23 cellular contexts compared by ENCODE assay signal in genomic region chr2:10863047-10863446, GRCh38. TPM values are rescaled to one million over a fixed set of nuclear protein-coding genes. Genes with fewer than 3 reads are reported as not detected.
DNase-seq lines count a peak whose midpoint lies in the region; ATAC-seq, FAIRE-seq and TF ChIP-seq lines count a peak whose summit lies in the region.
"Had no signal": no experiment of that assay in that cellular context is flagged by ENCODE, and none has a peak within 500 bp of the region (broad histone marks: within the 10 kb centered on the region; RNA-seq: fewer than 3 reads in every experiment).

No MANE protein-coding gene starts in this region.

- TF ChIP-seq POLR2A in GM12878 (IDR thresholded peaks at IDR 0.05; ENCODE audit: low read depth, low read length), result no peak

- POLR2A ChIA-PET in GM12878 (lab: Charles Lee), result no interaction called here

- H3K9me3 ChIP-seq in left ventricle myocardium inferior (replicated peaks), result no peaks in the 10 kb centered on the region
- H3K9me3 ChIP-seq in GM12878 (replicated peaks; ENCODE audit: control insufficient read depth, insufficient read depth, low read length), result no peaks in the 10 kb centered on the region
- H3K9me3 ChIP-seq in mesenchymal stem cell (ENCODE audit: control insufficient read depth, low read length), result no peaks in the 10 kb centered on the region
- H3K9me3 ChIP-seq in psoas muscle, result no peaks in the 10 kb centered on the region
- H3K9me3 ChIP-seq: A549, MG63 had no signal

- H3K36me3 ChIP-seq in left ventricle myocardium inferior, result no peaks in the 10 kb centered on the region
- no peaks in the 10 kb centered on the region for H3K36me3 ChIP-seq in GM12878 (ENCODE audit: control insufficient read depth in 2 of 2, insufficient read depth in 2 of 2, low read length in 1 of 2)
- H3K36me3 ChIP-seq in mesenchymal stem cell (ENCODE audit: control insufficient read depth in 1 of 2, insufficient read depth in 2 of 2, low read depth in 1 of 2, low read length in 2 of 2), result no peaks in the 10 kb centered on the region
- no peaks in the 10 kb centered on the region for H3K36me3 ChIP-seq in psoas muscle (ENCODE audit: insufficient read depth in 1 of 2, low read depth in 1 of 2)
- H3K36me3 ChIP-seq: MG63 had no signal

- no peak overlapping the region for H3K4ac ChIP-seq in mesenchymal stem cell (ENCODE audit: low read depth in 1 of 2, low read length in 2 of 2)

- no peaks in the 10 kb centered on the region for H3K79me2 ChIP-seq in GM12878 (ENCODE audit: control insufficient read depth, insufficient read depth, low read length)

- H3K4me2 ChIP-seq in GM12878 (ENCODE audit: control insufficient read depth, insufficient read depth) (peak overlapping the region; percentile 61; the same call in 1 of the 2 replicates), mesenchymal stem cell (ENCODE audit: low read length, poor library complexity, severe bottlenecking) (no peak overlapping the region)
- H3K4me2 ChIP-seq: A549, PC-9 had no signal

- 72% methylated on average over 10 of the region's 10 CpGs for WGBS in GM12878 (ENCODE audit: insufficient coverage, insufficient replicate concordance, low lambda C conversion rate, missing lambda C conversion rate)
- WGBS in mesenchymal stem cell, result 97% methylated on average over 10 of the region's 10 CpGs
- WGBS in psoas muscle, 3 donors, result 55 to 67% (median 61%) methylated on average over 10 of the region's 10 CpGs

- no TSS peak for BruUV-seq in GM12878 (replicated peaks; lab: Mats Ljungman, UMichigan)

- TF ChIP-seq CTCF in left ventricle myocardium inferior (IDR thresholded peaks at IDR 0.05; ENCODE audit: borderline replicate concordance) (no peak), GM12878 (IDR thresholded peaks at IDR 0.05 in 2 of 3, conservative IDR thresholded peaks at IDR 0.05 in 1 of 3; ENCODE audit: control insufficient read depth in 2 of 3, extremely low read depth in 1 of 3, insufficient read depth in 1 of 3, low read depth in 3 of 3, low read length in 3 of 3) (no peak), psoas muscle (IDR thresholded peaks at IDR 0.05) (no peak)

- CTCF ChIA-PET in GM12878 (lab: Yijun Ruan, JAX), result interaction anchor here (1.8 to 3.0 kb wide), 3 partner anchors 14 to 38 kb away, joined by 8 to 9 read pairs (median 8); no protein-coding TSS in a partner anchor

- H3K27ac ChIP-seq in left ventricle myocardium inferior (replicated peaks) (peak overlapping the region; percentile 68), GM12878 (ENCODE audit: control insufficient read depth, insufficient read depth) (no peak overlapping the region), mesenchymal stem cell (ENCODE audit: low read length, poor library complexity, severe bottlenecking) (no peak overlapping the region), psoas muscle (no peak overlapping the region)
- H3K27ac ChIP-seq: A549, C4-2B, PC-9 had no signal

- peak overlapping the region; percentile 32 for H4K8ac ChIP-seq in mesenchymal stem cell (ENCODE audit: low read length)

- no peak for TF ChIP-seq EP300 in GM12878 (IDR thresholded peaks at IDR 0.05; ENCODE audit: borderline replicate concordance in 1 of 2, control insufficient read depth in 1 of 2, low read depth in 2 of 2, low read length in 2 of 2)

- H3K14ac ChIP-seq in mesenchymal stem cell (ENCODE audit: low read length in 2 of 2), result peak overlapping the region in 1 of 2 experiments; percentile 19

- no peak overlapping the region for H3K23ac ChIP-seq in mesenchymal stem cell (ENCODE audit: low read length in 2 of 2)

- H4K20me1 ChIP-seq in GM12878 (ENCODE audit: control insufficient read depth, insufficient read depth), result no peaks in the 10 kb centered on the region; the same call in 1 of the 2 replicates

- no peaks in the 10 kb centered on the region for H3K79me1 ChIP-seq in mesenchymal stem cell (replicated peaks; ENCODE audit: low read length, poor library complexity, severe bottlenecking)

- H3K4me3 ChIP-seq in left ventricle myocardium inferior (no peak overlapping the region), GM12878 (no peak overlapping the region), mesenchymal stem cell (ENCODE audit: insufficient read depth in 1 of 2, low read depth in 1 of 2, low read length in 2 of 2) (no peak overlapping the region), psoas muscle (no peak overlapping the region)
- H3K4me3 ChIP-seq: A549, MG63, PC-9 had no signal

- peaks cover 94% of the 10 kb centered on the region for H3K4me1 ChIP-seq in left ventricle myocardium inferior
- H3K4me1 ChIP-seq in GM12878 (ENCODE audit: control insufficient read depth, insufficient read depth, low read length), result peaks cover 31% of the 10 kb centered on the region
- H3K4me1 ChIP-seq in mesenchymal stem cell (ENCODE audit: control insufficient read depth, insufficient read depth, low read depth, low read length), result peaks cover 11% of the 10 kb centered on the region
- peaks cover 18% of the 10 kb centered on the region for H3K4me1 ChIP-seq in psoas muscle
- H3K4me1 ChIP-seq: A549 had no signal

- H2AFZ ChIP-seq in GM12878 (ENCODE audit: control insufficient read depth, low read depth, low read length), result no peak overlapping the region
- no peak overlapping the region for H2AFZ ChIP-seq in mesenchymal stem cell (ENCODE audit: low read depth, low read length)
- H2AFZ ChIP-seq: PC-9 had no signal

- H3K9ac ChIP-seq in GM12878 (ENCODE audit: control insufficient read depth, insufficient read depth, low read length), result no peak overlapping the region
- no peak overlapping the region for H3K9ac ChIP-seq in mesenchymal stem cell (ENCODE audit: low read length)

- peaks cover 12% of the 10 kb centered on the region for H3K27me3 ChIP-seq in left ventricle myocardium inferior (ENCODE audit: low read depth)
- H3K27me3 ChIP-seq in GM12878 (replicated peaks in 1 of 2; ENCODE audit: control insufficient read depth in 2 of 2, insufficient read depth in 2 of 2, low read length in 1 of 2), result peaks cover 0 to 4% of the 10 kb centered on the region in 2 experiments; a peak in 3 of 4 replicates
- H3K27me3 ChIP-seq in mesenchymal stem cell (ENCODE audit: control insufficient read depth in 1 of 2, insufficient read depth in 1 of 2, low read length in 2 of 2), result peaks cover 3 to 86% of the 10 kb centered on the region in 2 experiments
- H3K27me3 ChIP-seq in psoas muscle (ENCODE audit: insufficient read depth in 3 of 3, low read length in 2 of 3), result peaks cover 0 to 3% (median 0%) of the 10 kb centered on the region in 3 donors
- H3K27me3 ChIP-seq: MG63 had no signal

- SMC1A ChIA-PET in GM12878 (lab: Charles Lee; ENCODE audit: uncharacterized antibody, unreplicated experiment), result interaction anchor here (0.5 kb wide), 1 partner anchor 27 kb away, joined by 3 read pairs; no protein-coding TSS in a partner anchor

- in situ Hi-C loops in GM12878 (cut with MboI), result no loop called here

- RAD21 ChIA-PET in GM12878 (lab: Charles Lee; ENCODE audit: unreplicated experiment), result interaction anchor here (0.8 to 5.1 kb wide), 4 partner anchors 20 to 37 kb away, joined by 3 to 30 read pairs (median 4); no protein-coding TSS in a partner anchor

- peak overlapping the region; percentile 2 to 8 for H2BK12ac ChIP-seq in mesenchymal stem cell (ENCODE audit: low read length in 2 of 2)

- H2BK15ac ChIP-seq in mesenchymal stem cell (ENCODE audit: low read depth, poor library complexity, severe bottlenecking), result no peak overlapping the region

- no peak overlapping the region for H2AK5ac ChIP-seq in mesenchymal stem cell (ENCODE audit: low read length, severe bottlenecking)

- no peak overlapping the region for H2BK120ac ChIP-seq in mesenchymal stem cell (ENCODE audit: low read depth, low read length)

- H2BK5ac ChIP-seq in mesenchymal stem cell (ENCODE audit: low read depth, low read length, poor library complexity, severe bottlenecking), result no peak overlapping the region

- FAIRE-seq in GM12878 (lab: Jason Lieb, UNC), result no peak
- FAIRE-seq: A549, H54 had no signal

- peak overlapping the region; percentile 27 for H4K91ac ChIP-seq in mesenchymal stem cell (ENCODE audit: low read length)

- no peak for TF ChIP-seq RAD21 in GM12878 (IDR thresholded peaks at IDR 0.05; ENCODE audit: insufficient read depth, low read depth, low read length)

- H3K18ac ChIP-seq in mesenchymal stem cell (ENCODE audit: low read depth in 1 of 2, low read length in 2 of 2), result no peak overlapping the region

- intact Hi-C loops in left ventricle myocardium inferior (cut with micrococcal nuclease) (no loop called here), Right ventricle myocardium superior (cut with DNase I) (no loop called here), GM12878 (cut with micrococcal nuclease; ENCODE audit: unreplicated experiment) (no loop called here), psoas muscle (cut with DNase I) (no loop called here)

- ATAC-seq in Right ventricle myocardium superior (ENCODE audit: poor library complexity) (no peak), GM12878 (no peak), psoas muscle (peak in 3 of 4 donors; percentile 23 to 30 (median 29)), HG02588 (IDR thresholded peaks at IDR 0.05; ENCODE audit: unreplicated experiment) (no peak)
- ATAC-seq: A549 had no signal

- no peak for DNase-seq in left ventricle myocardium inferior
- no peak for DNase-seq in Right ventricle myocardium superior
- no peak for DNase-seq in GM12878 (ENCODE audit: low read depth, low spot score)
- no peak for DNase-seq in mesenchymal stem cell
- DNase-seq in psoas muscle, result no peak
- DNase-seq in DMS153 treated with DMSO at 0.1 percent for 48 hours (lab: John Stamatoyannopoulos, UW; ENCODE audit: unreplicated experiment), result no peak
- no peak for DNase-seq in T-helper 9 cell
- DNase-seq: CD8-positive, alpha-beta memory T cell; DMS 273 treated with DMSO at 0.1 percent for 48 hours; DMS79 treated with DMSO at 0.1 percent for 48 hours; KG1; MG63; NCI-H1105 treated with DMSO at 0.1 percent for 48 hours; NCI-H1694; NCI-H2029 treated with DMSO at 0.1 percent for 48 hours; NCI-H2227 treated with DMSO at 0.1 percent for 48 hours; NCI-H526 treated with DMSO at 0.1 percent for 48 hours had no signal

RNA-seq across cellular contexts. Expression of gene KCNF1, which starts 48.7 kb away (rescaled TPM):
- total RNA-seq in left ventricle myocardium inferior (0.30 TPM), Right ventricle myocardium superior (not detected), GM12878 (2014; rRNA removed) (not detected in 2 replicates), GM12878 (2014; rRNA removed; fragmentation: Illumina TruSeq; extraction: Trizol) (not detected in 2 replicates), GM12878 (2021) (not detected in 2 replicates), psoas muscle (not detected)
- not detected in 2 replicates for total RNA-seq in GM12878 (2013; cell fraction: nucleolus; rRNA removed)
- polyA plus RNA-seq in GM12878 (2011; ENCODE audit: low read depth), result not detected
- polyA plus RNA-seq in GM12878 (2011; rRNA removed) (not detected in 2 replicates), GM12878 (2014; fragmentation: Illumina TruSeq; extraction: Trizol) (not detected in 2 replicates), GM12878 (2014; fragmentation: Nextera tagmentation; extraction: Ambion mirVana) (not detected), GM12878 (2014; rRNA removed) (not detected in 2 replicates), GM12878 (2016; fragmentation: Nextera tagmentation; extraction: Ambion mirVana) (not detected), psoas muscle (under 1 TPM in 2 of 3 donors, not detected in 1; 0.06 to 0.07 TPM)
- polyA plus RNA-seq in GM12878 (2011; cell fraction: cytosol; rRNA removed), result not detected in 2 replicates
- not detected in 2 replicates for polyA plus RNA-seq in GM12878 (2011; cell fraction: nucleus; rRNA removed)
- not detected in 2 replicates for polyA plus RNA-seq in GM12878 (2012)
- polyA minus RNA-seq in GM12878 (2011; rRNA and poly(A)+ RNA removed), result not detected in 2 replicates
- not detected in 2 replicates for polyA minus RNA-seq in GM12878 (2011; cell fraction: cytosol; rRNA and poly(A)+ RNA removed)
- not detected in 2 replicates for polyA minus RNA-seq in GM12878 (2011; cell fraction: nucleus; rRNA and poly(A)+ RNA removed)
- polyA plus RNA-seq in mesenchymal stem cell (2013, experiment 1 of 2), result 1.2 TPM
- polyA plus RNA-seq in mesenchymal stem cell (2013, experiment 2 of 2), result 1.3 TPM
- total RNA-seq: CD8-positive, alpha-beta memory T cell; RPMI7951 had no signal
- polyA plus RNA-seq: CD8-positive, alpha-beta memory T cell had no signal

RNA-seq across cellular contexts. Expression of gene PDIA6, which starts 50.5 kb away (rescaled TPM):
- 107 TPM for total RNA-seq in left ventricle myocardium inferior
- 111 TPM for total RNA-seq in Right ventricle myocardium superior
- total RNA-seq in GM12878 (2013; cell fraction: nucleolus; rRNA removed), result 103 and 104 TPM in 2 replicates
- 157 and 186 TPM in 2 replicates for total RNA-seq in GM12878 (2014; rRNA removed)
- total RNA-seq in GM12878 (2014; rRNA removed; fragmentation: Illumina TruSeq; extraction: Trizol), result 214 and 240 TPM in 2 replicates
- 173 and 178 TPM in 2 replicates for total RNA-seq in GM12878 (2021)
- polyA plus RNA-seq in GM12878 (2011; ENCODE audit: low read depth), result 149 TPM
- polyA plus RNA-seq in GM12878 (2011; rRNA removed), result 185 and 251 TPM in 2 replicates
- polyA plus RNA-seq in GM12878 (2011; cell fraction: cytosol; rRNA removed), result 114 and 120 TPM in 2 replicates
- polyA plus RNA-seq in GM12878 (2011; cell fraction: nucleus; rRNA removed), result 70.3 and 71.0 TPM in 2 replicates
- polyA plus RNA-seq in GM12878 (2012), result 174 and 175 TPM in 2 replicates
- polyA plus RNA-seq in GM12878 (2014; fragmentation: Illumina TruSeq; extraction: Trizol), result 233 and 243 TPM in 2 replicates
- polyA plus RNA-seq in GM12878 (2014; fragmentation: Nextera tagmentation; extraction: Ambion mirVana), result 100 to 1,000 TPM; 180 to 234 TPM
- polyA plus RNA-seq in GM12878 (2014; rRNA removed), result 148 and 150 TPM in 2 replicates
- 100 to 1,000 TPM; 520 to 526 TPM for polyA plus RNA-seq in GM12878 (2016; fragmentation: Nextera tagmentation; extraction: Ambion mirVana)
- polyA minus RNA-seq in GM12878 (2011; rRNA and poly(A)+ RNA removed), result 108 and 113 TPM in 2 replicates
- polyA minus RNA-seq in GM12878 (2011; cell fraction: cytosol; rRNA and poly(A)+ RNA removed), result 43.3 and 47.8 TPM in 2 replicates
- 14.0 and 20.5 TPM in 2 replicates for polyA minus RNA-seq in GM12878 (2011; cell fraction: nucleus; rRNA and poly(A)+ RNA removed)
- 406 TPM for polyA plus RNA-seq in mesenchymal stem cell (2013, experiment 1 of 2)
- polyA plus RNA-seq in mesenchymal stem cell (2013, experiment 2 of 2), result 415 TPM
- 10 to 100 TPM; 40.1 to 61.7 (median 51.7) TPM for total RNA-seq in psoas muscle
- polyA plus RNA-seq in psoas muscle, result 100 to 1,000 TPM in 1 of 3 donors, 10 to 100 TPM in 2; 55.1 to 139 (median 80.0) TPM

Comparison
In these comparisons a context has a peak if more than half of its experiments do, and no peak if none do; other contexts are left out.
1. ATAC-seq: peak in psoas muscle (3 of 4); none in Right ventricle myocardium superior (single experiment), GM12878 (single experiment) and HG02588 (single experiment).